Comparison of ENCODE assay signal across 1 cellular context in the genomic region with DNA sequence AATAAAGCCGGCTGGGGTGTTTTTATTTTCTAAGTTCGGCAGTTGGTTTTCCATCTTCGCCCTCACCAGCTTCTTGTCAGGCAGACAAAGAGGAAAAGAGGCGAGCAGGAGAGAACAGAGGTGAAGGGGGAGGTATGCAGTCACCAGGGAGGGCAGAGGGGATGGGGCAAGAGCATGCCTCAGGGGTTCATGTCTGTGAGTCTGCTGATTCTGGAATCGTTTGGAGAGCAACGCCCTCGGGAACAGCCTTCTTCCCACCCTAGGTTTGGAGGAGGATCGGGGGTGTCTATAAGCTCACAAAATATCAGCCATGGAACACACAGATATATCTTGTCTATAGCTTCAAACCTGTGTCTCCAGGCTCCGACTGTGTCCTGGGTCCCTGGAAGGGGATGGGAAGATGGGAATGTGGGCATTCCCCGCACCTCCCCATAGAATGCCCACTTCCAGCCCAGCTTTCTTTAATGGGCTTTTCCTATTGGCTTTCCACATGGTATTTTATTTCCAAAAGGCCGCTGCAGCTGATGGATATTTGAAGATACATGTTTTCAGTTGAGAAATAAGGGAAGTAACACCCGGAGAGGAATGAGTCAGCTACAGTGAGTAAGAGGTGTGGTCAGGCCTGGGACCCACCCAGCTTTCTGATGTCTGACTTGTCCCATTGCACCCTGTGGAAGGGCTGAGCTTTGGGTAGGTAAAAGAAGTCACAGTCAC.
TF ChIP-seq lines count a peak whose summit lies in the region.

No MANE protein-coding gene starts in this region.

TF ChIP-seq in SK-N-SH treated with all-trans-retinoic acid at 6 μM for 48 hours, 23 proteins besides CTCF, POLR2A, EP300 and RAD21 (continued from another document):
- TF ChIP-seq, protein P1, sequence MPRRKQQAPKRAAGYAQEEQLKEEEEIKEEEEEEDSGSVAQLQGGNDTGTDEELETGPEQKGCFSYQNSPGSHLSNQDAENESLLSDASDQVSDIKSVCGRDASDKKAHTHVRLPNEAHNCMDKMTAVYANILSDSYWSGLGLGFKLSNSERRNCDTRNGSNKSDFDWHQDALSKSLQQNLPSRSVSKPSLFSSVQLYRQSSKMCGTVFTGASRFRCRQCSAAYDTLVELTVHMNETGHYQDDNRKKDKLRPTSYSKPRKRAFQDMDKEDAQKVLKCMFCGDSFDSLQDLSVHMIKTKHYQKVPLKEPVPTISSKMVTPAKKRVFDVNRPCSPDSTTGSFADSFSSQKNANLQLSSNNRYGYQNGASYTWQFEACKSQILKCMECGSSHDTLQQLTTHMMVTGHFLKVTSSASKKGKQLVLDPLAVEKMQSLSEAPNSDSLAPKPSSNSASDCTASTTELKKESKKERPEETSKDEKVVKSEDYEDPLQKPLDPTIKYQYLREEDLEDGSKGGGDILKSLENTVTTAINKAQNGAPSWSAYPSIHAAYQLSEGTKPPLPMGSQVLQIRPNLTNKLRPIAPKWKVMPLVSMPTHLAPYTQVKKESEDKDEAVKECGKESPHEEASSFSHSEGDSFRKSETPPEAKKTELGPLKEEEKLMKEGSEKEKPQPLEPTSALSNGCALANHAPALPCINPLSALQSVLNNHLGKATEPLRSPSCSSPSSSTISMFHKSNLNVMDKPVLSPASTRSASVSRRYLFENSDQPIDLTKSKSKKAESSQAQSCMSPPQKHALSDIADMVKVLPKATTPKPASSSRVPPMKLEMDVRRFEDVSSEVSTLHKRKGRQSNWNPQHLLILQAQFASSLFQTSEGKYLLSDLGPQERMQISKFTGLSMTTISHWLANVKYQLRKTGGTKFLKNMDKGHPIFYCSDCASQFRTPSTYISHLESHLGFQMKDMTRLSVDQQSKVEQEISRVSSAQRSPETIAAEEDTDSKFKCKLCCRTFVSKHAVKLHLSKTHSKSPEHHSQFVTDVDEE (CRISPR knock-in tag; IDR thresholded peaks at IDR 0.05): no peak
- no peak for TF ChIP-seq OSR1 (CRISPR knock-in tag; IDR thresholded peaks at IDR 0.05)
- TF ChIP-seq, protein P2, sequence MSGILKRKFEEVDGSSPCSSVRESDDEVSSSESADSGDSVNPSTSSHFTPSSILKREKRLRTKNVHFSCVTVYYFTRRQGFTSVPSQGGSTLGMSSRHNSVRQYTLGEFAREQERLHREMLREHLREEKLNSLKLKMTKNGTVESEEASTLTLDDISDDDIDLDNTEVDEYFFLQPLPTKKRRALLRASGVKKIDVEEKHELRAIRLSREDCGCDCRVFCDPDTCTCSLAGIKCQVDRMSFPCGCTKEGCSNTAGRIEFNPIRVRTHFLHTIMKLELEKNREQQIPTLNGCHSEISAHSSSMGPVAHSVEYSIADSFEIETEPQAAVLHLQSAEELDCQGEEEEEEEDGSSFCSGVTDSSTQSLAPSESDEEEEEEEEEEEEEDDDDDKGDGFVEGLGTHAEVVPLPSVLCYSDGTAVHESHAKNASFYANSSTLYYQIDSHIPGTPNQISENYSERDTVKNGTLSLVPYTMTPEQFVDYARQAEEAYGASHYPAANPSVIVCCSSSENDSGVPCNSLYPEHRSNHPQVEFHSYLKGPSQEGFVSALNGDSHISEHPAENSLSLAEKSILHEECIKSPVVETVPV (CRISPR knock-in tag; IDR thresholded peaks at IDR 0.05): no peak
TF ChIP-seq in SK-N-SH treated with all-trans-retinoic acid at 6 μM for 48 hours: peak in this region for 0.
